In the genomic region with DNA sequence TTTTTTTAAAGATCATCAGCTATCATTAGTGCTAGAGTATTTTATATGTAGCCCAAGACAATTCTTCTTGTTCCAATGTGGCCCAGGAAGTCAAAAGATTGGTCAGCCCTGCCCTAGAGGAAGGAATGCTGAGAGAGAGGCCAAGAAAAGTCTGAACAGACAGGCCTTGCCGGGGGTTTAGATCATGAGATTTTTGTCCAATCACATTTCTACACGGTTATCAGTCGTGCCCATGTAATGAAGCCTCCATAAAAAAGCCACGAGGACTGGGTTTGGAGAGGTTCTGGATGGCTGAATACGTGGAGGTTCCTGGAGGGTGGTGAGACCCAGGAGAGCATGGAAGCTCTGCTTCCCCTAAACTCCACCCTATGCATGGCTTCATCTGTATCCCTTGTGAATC, we compare ENCODE assay signal across 10 cellular contexts. TPM values are rescaled to one million over a fixed set of nuclear protein-coding genes. Genes with fewer than 3 reads are reported as not detected.
DNase-seq lines count a peak whose midpoint lies in the region; ATAC-seq and TF ChIP-seq lines count a peak whose summit lies in the region.
"Had no signal": no experiment of that assay in that cellular context is flagged by ENCODE, and none has a peak within 500 bp of the region (broad histone marks: within the 10 kb centered on the region; RNA-seq: fewer than 3 reads in every experiment).

No MANE protein-coding gene starts in this region.

- no peaks in the 10 kb centered on the region for H3K27me3 Mint-ChIP-seq in Caco-2 (ENCODE audit: insufficient read depth, unreplicated experiment)

- CTCF ChIA-PET in AG04450 (lab: Charles Lee): no interaction called here
- CTCF ChIA-PET in HCT116 (lab: Charles Lee): interaction anchor here (1.3 kb wide), 1 partner anchor 23 kb away, joined by 4 read pairs; no protein-coding TSS in a partner anchor
- CTCF ChIA-PET in OCI-LY7 (lab: Charles Lee; ENCODE audit: unreplicated experiment): no interaction called here
- CTCF ChIA-PET in Caco-2 (lab: Charles Lee): no interaction called here

- H3K36me3 Mint-ChIP-seq in Caco-2 (ENCODE audit: insufficient read depth, unreplicated experiment): no peaks in the 10 kb centered on the region

- RAD21 ChIA-PET in HCT116 (lab: Charles Lee; ENCODE audit: low non-redundant PET in 1 of 2, low total read pairs in 2 of 2, uncharacterized antibody in 2 of 2, unreplicated experiment in 2 of 2): no interaction called here

- BruUV-seq in HCT116 (replicated peaks; lab: Mats Ljungman, UMichigan): no TSS peak
- no TSS peak for BruUV-seq in OCI-LY7 (replicated peaks; lab: Mats Ljungman, UMichigan)
- no TSS peak for BruUV-seq in Caco-2 (replicated peaks; lab: Mats Ljungman, UMichigan)

- H3K9me3 ChIP-seq in AG04450 (ENCODE audit: control insufficient read depth, insufficient read depth, low read length) (peaks cover 3% of the 10 kb centered on the region; the same call in 1 of the 2 replicates), HCT116 (ENCODE audit: control insufficient read depth in 1 of 2, insufficient read depth in 1 of 2, low read depth in 1 of 2, low read length in 2 of 2) (no peaks in the 10 kb centered on the region), adipocyte (ENCODE audit: control insufficient read depth, low read length) (no peaks in the 10 kb centered on the region), OCI-LY7 (ENCODE audit: low read length) (no peaks in the 10 kb centered on the region), Caco-2 (peaks cover 6% of the 10 kb centered on the region; the same call in 1 of the 2 replicates)

- ATAC-seq in HCT116: 0 out of 2 replicates have a peak, but pooled peaks have one; percentile 20

- H3K9me3 Mint-ChIP-seq in Caco-2 (ENCODE audit: unreplicated experiment): no peaks in the 10 kb centered on the region

- peak; percentile 41; the same call in 1 of the 2 replicates for TF ChIP-seq CTCF in AG04450 (IDR thresholded peaks at IDR 0.05; ENCODE audit: low read depth, low read length)
- peak in 2 of 3 experiments; percentile 36 to 39; a peak in 2 of 6 replicates for TF ChIP-seq CTCF in HCT116 (IDR thresholded peaks at IDR 0.05 in 2 of 3, conservative IDR thresholded peaks at IDR 0.05 in 1 of 3; ENCODE audit: borderline replicate concordance in 1 of 3, insufficient read depth in 1 of 3, low read depth in 2 of 3, low read length in 2 of 3)
- TF ChIP-seq CTCF in OCI-LY7 (conservative IDR thresholded peaks at IDR 0.05; ENCODE audit: low read length): no peak
- TF ChIP-seq CTCF in Caco-2 (IDR thresholded peaks at IDR 0.05; ENCODE audit: insufficient read depth in 1 of 2, low read depth in 1 of 2, low read length in 1 of 2, severe bottlenecking in 1 of 2, unreplicated experiment in 1 of 2): no peak

- H3K27ac Mint-ChIP-seq in Caco-2 (ENCODE audit: unreplicated experiment): no peak overlapping the region

- H3K4me1 Mint-ChIP-seq in Caco-2 (ENCODE audit: low read depth, unreplicated experiment): peaks cover 7% of the 10 kb centered on the region

- TF ChIP-seq RAD21 in HCT116 (IDR thresholded peaks at IDR 0.05; ENCODE audit: low read depth): no peak

- peak overlapping the region; percentile 5 for H2AFZ ChIP-seq in HCT116 (ENCODE audit: low read depth, low read length, poor library complexity, severe bottlenecking)
- H2AFZ ChIP-seq in OCI-LY7 (ENCODE audit: low read length): no peak overlapping the region

- intact Hi-C loops in HCT116 (cut with micrococcal nuclease): no loop called here
- intact Hi-C loops in OCI-LY7 (cut with micrococcal nuclease; ENCODE audit: unreplicated experiment): no loop called here
- intact Hi-C loops in Caco-2 (cut with micrococcal nuclease; ENCODE audit: unreplicated experiment): no loop called here

- H3K4me3 ChIP-seq in AG04450 (ENCODE audit: low read depth, low read length) (no peak overlapping the region), HCT116 (replicated peaks in 1 of 2; ENCODE audit: low read depth in 1 of 2, low read length in 2 of 2) (no peak overlapping the region), adipocyte (ENCODE audit: low read length) (no peak overlapping the region), OCI-LY7 (ENCODE audit: low read depth, low read length, poor library complexity, severe bottlenecking) (no peak overlapping the region), Caco-2 (ENCODE audit: low read depth, low read length) (no peak overlapping the region)
- H3K4me3 ChIP-seq: skin epidermis had no signal

- H3K9me2 ChIP-seq in HCT116 (ENCODE audit: insufficient read depth): no peaks in the 10 kb centered on the region
- H3K9me2 ChIP-seq in OCI-LY7 (ENCODE audit: insufficient read depth, low read length): no peaks in the 10 kb centered on the region

- H4K20me1 ChIP-seq in HCT116 (ENCODE audit: insufficient read depth) (no peaks in the 10 kb centered on the region), OCI-LY7 (ENCODE audit: insufficient read depth, low read length) (no peaks in the 10 kb centered on the region)

- no peak for DNase-seq in AG04450 (ENCODE audit: low read depth, low spot score)
- DNase-seq in HCT116 (ENCODE audit: low read depth, low spot score): no peak
- DNase-seq in adipocyte (ENCODE audit: low read depth): peak; percentile 47
- peak; percentile 54 for DNase-seq in glomerular visceral epithelial cell (ENCODE audit: extremely low spot score)
- DNase-seq in OCI-LY7 (ENCODE audit: low spot score): no peak
- DNase-seq in dermis blood vessel endothelial cell: no peak
- no peak for DNase-seq in Caco-2
- DNase-seq in NCI-H524 treated with DMSO at 0.1 percent for 48 hours (lab: John Stamatoyannopoulos, UW): no peak
- DNase-seq: head of caudate nucleus had no signal

- POLR2A ChIA-PET in AG04450 (lab: Yijun Ruan, JAX): no interaction called here
- POLR2A ChIA-PET in HCT116 (lab: Charles Lee): interaction anchor here (0.9 to 3.3 kb wide), 3 partner anchors 23 to 29 kb away, joined by 3 to 10 read pairs (median 3); partner anchors contain the start of gene ENO1
- POLR2A ChIA-PET in OCI-LY7 (lab: Charles Lee): interaction anchor here (0.6 kb wide), 1 partner anchor 53 kb away, joined by 3 read pairs; no protein-coding TSS in a partner anchor
- POLR2A ChIA-PET in Caco-2 (lab: Charles Lee): no interaction called here

- no peak for TF ChIP-seq POLR2A in HCT116 (IDR thresholded peaks at IDR 0.05; ENCODE audit: borderline replicate concordance, extremely low read depth, insufficient read depth, insufficient read length)

- no peaks in the 10 kb centered on the region for H3K79me2 ChIP-seq in HCT116 (ENCODE audit: insufficient read depth, low read length)
- no peaks in the 10 kb centered on the region for H3K79me2 ChIP-seq in OCI-LY7 (ENCODE audit: insufficient read depth, low read depth, low read length)

- no peak overlapping the region for H3K9ac ChIP-seq in HCT116 (ENCODE audit: low read length)
- H3K9ac ChIP-seq in adipocyte (ENCODE audit: low read length): peak overlapping the region; percentile 54

- H3K4me3 Mint-ChIP-seq in Caco-2 (ENCODE audit: unreplicated experiment): no peak overlapping the region

- H3K36me3 ChIP-seq in HCT116 (ENCODE audit: control insufficient read depth in 1 of 2, insufficient read depth in 2 of 2, low read length in 2 of 2) (no peaks in the 10 kb centered on the region), adipocyte (ENCODE audit: control insufficient read depth, insufficient read depth, low read length, severe bottlenecking) (no peaks in the 10 kb centered on the region), OCI-LY7 (ENCODE audit: insufficient read depth, low read length) (no peaks in the 10 kb centered on the region), Caco-2 (ENCODE audit: control insufficient read depth, insufficient read depth, low read length) (no peaks in the 10 kb centered on the region)

- H3K4me1 ChIP-seq in HCT116 (ENCODE audit: control insufficient read depth in 1 of 2, insufficient read depth in 2 of 2, low read length in 2 of 2): peaks cover 64 to 71% of the 10 kb centered on the region in 2 experiments
- peaks cover 33% of the 10 kb centered on the region for H3K4me1 ChIP-seq in adipocyte (ENCODE audit: control insufficient read depth, insufficient read depth, low read length)
- H3K4me1 ChIP-seq in OCI-LY7 (ENCODE audit: insufficient read depth, low read length, poor library complexity, severe bottlenecking): no peaks in the 10 kb centered on the region
- H3K4me1 ChIP-seq in Caco-2: peaks cover 14% of the 10 kb centered on the region; the same call in 1 of the 2 replicates

- peak overlapping the region; percentile 54 for H3K4me2 ChIP-seq in HCT116 (ENCODE audit: low read length)
- H3K4me2 ChIP-seq in OCI-LY7 (ENCODE audit: low read length): no peak overlapping the region

- H3K27ac ChIP-seq in AG04450 (ENCODE audit: low read depth, low read length): peak overlapping the region; percentile 39
- peak overlapping the region; percentile 60 for H3K27ac ChIP-seq in HCT116 (ENCODE audit: low read depth, low read length)
- no peak overlapping the region for H3K27ac ChIP-seq in OCI-LY7 (ENCODE audit: low read depth, low read length, poor library complexity, severe bottlenecking)

- no peaks in the 10 kb centered on the region for H3K27me3 ChIP-seq in AG04450 (ENCODE audit: control insufficient read depth, insufficient read depth, low read length)
- H3K27me3 ChIP-seq in HCT116 (ENCODE audit: insufficient read depth, low read length): no peaks in the 10 kb centered on the region
- no peaks in the 10 kb centered on the region for H3K27me3 ChIP-seq in adipocyte (replicated peaks; ENCODE audit: control insufficient read depth, insufficient read depth, low read length)
- H3K27me3 ChIP-seq in Caco-2 (replicated peaks; ENCODE audit: control insufficient read depth, insufficient read depth, low read length): no peaks in the 10 kb centered on the region

TF ChIP-seq in HCT116, 20 proteins besides CTCF, POLR2A, EP300 and RAD21 (continues in another document):
- TF ChIP-seq EZH2phosphoT487 (IDR thresholded peaks at IDR 0.05; ENCODE audit: borderline replicate concordance) (no peak), ZFX (IDR thresholded peaks at IDR 0.05) (no peak), ATF3 (IDR thresholded peaks at IDR 0.05) (no peak), CEBPB (IDR thresholded peaks at IDR 0.05; ENCODE audit: low read depth) (no peak)

RNA-seq across cellular contexts. Expression of gene ENO1, which starts 24.3 kb away (rescaled TPM):
- 1,423 and 1,563 TPM in 2 replicates for polyA plus RNA-seq in AG04450 (2011; rRNA removed)
- polyA minus RNA-seq in AG04450 (2011; rRNA and poly(A)+ RNA removed): 1,479 and 1,712 TPM in 2 replicates
- 2,334 TPM for total RNA-seq in HCT116 (2021; ENCODE audit: unreplicated experiment)
- 4,054 and 4,544 TPM in 2 replicates for polyA plus RNA-seq in HCT116 (2012)
- total RNA-seq in OCI-LY7 (2014; rRNA removed; shearing (Covaris generic)): 1,017 and 1,033 TPM in 2 replicates
- 884 and 1,337 TPM in 2 replicates for total RNA-seq in OCI-LY7 (2022)
- total RNA-seq in dermis blood vessel endothelial cell: 1,154 and 2,045 TPM in 2 replicates
- 934 and 1,037 TPM in 2 replicates for total RNA-seq in Caco-2 (2022)

RNA-seq across cellular contexts. Expression of gene CA6, which starts 42.9 kb away (rescaled TPM):
- polyA plus RNA-seq in AG04450 (2011; rRNA removed): not detected in 2 replicates
- not detected in 2 replicates for polyA minus RNA-seq in AG04450 (2011; rRNA and poly(A)+ RNA removed)
- total RNA-seq in HCT116 (2021; ENCODE audit: unreplicated experiment): not detected
- polyA plus RNA-seq in HCT116 (2012): not detected in 2 replicates
- total RNA-seq in OCI-LY7 (2014; rRNA removed; shearing (Covaris generic)): not detected in 2 replicates
- not detected in 2 replicates for total RNA-seq in OCI-LY7 (2022)
- total RNA-seq in dermis blood vessel endothelial cell: not detected in 2 replicates
- not detected in 2 replicates for total RNA-seq in Caco-2 (2022)

Comparison
In these comparisons a context has a peak if more than half of its experiments do, and no peak if none do; other contexts are left out.
1. DNase-seq: peak in adipocyte (single experiment) and glomerular visceral epithelial cell (single experiment); none in AG04450 (single experiment), HCT116 (single experiment), OCI-LY7 (single experiment), dermis blood vessel endothelial cell (single experiment), Caco-2 (0 of 2) and NCI-H524 treated with DMSO at 0.1 percent for 48 hours (single experiment).
2. CTCF ChIP-seq: peak in AG04450 (single experiment) and HCT116 (2 of 3); none in OCI-LY7 (single experiment) and Caco-2 (0 of 2).
3. POLR2A ChIA-PET loops: an anchor here in HCT116 (0.9 to 3.3 kb wide) and OCI-LY7 (0.6 kb wide); none called in AG04450 and Caco-2.